In genomic region chr6:107866606-107867301, GRCh38 we compare ENCODE assay signal across 8 cellular contexts. TPM values are rescaled to one million over a fixed set of nuclear protein-coding genes. Genes with fewer than 3 reads are reported as not detected.
DNase-seq lines count a peak whose midpoint lies in the region; ATAC-seq, FAIRE-seq and TF ChIP-seq lines count a peak whose summit lies in the region.

No MANE protein-coding gene starts in this region.

- no peaks in the 10 kb centered on the region for H3K9me3 ChIP-seq in mesenchymal stem cell (ENCODE audit: control insufficient read depth, low read length)

- peaks cover 8% of the 10 kb centered on the region for H3K4me1 ChIP-seq in mesenchymal stem cell (ENCODE audit: control insufficient read depth, insufficient read depth, low read depth, low read length)

- no peak overlapping the region for H2AFZ ChIP-seq in mesenchymal stem cell (ENCODE audit: low read depth, low read length)

- H3K27me3 ChIP-seq in bronchial epithelial cell (ENCODE audit: control insufficient read depth, insufficient read depth, low read length) (no peaks in the 10 kb centered on the region), mesenchymal stem cell (ENCODE audit: control insufficient read depth in 1 of 2, insufficient read depth in 1 of 2, low read length in 2 of 2) (peaks cover 0 to 3% of the 10 kb centered on the region in 2 experiments)

- H3K79me1 ChIP-seq in mesenchymal stem cell (replicated peaks; ENCODE audit: low read length, poor library complexity, severe bottlenecking): peaks cover 3% of the 10 kb centered on the region

- no peak overlapping the region for H3K4ac ChIP-seq in mesenchymal stem cell (ENCODE audit: low read depth in 1 of 2, low read length in 2 of 2)

- no peak overlapping the region for H3K27ac ChIP-seq in mesenchymal stem cell (ENCODE audit: low read length, poor library complexity, severe bottlenecking)

- no peak overlapping the region for H3K4me2 ChIP-seq in mesenchymal stem cell (ENCODE audit: low read length, poor library complexity, severe bottlenecking)

- H2AK5ac ChIP-seq in mesenchymal stem cell (ENCODE audit: low read length, severe bottlenecking): no peak overlapping the region

- TF ChIP-seq CTCF in GM10266 (IDR thresholded peaks at IDR 0.05; ENCODE audit: control insufficient read depth, insufficient read depth, low read depth, missing control alignments): peak; percentile 44
- TF ChIP-seq CTCF in bronchial epithelial cell (IDR thresholded peaks at IDR 0.05; ENCODE audit: insufficient read depth, low read length, severe bottlenecking): peak; percentile 55

- 69% methylated on average over 9 of the region's 11 CpGs for whole genome bisulfite sequencing in mesenchymal stem cell

- no peak overlapping the region for H4K8ac ChIP-seq in mesenchymal stem cell (ENCODE audit: low read length)

- no peak for FAIRE-seq in bronchial epithelial cell (lab: Jason Lieb, UNC)

- H3K36me3 ChIP-seq in bronchial epithelial cell (ENCODE audit: control insufficient read depth, insufficient read depth, low read length) (no peaks in the 10 kb centered on the region), mesenchymal stem cell (ENCODE audit: control insufficient read depth in 1 of 2, insufficient read depth in 2 of 2, low read depth in 1 of 2, low read length in 2 of 2) (peaks cover 7 to 42% of the 10 kb centered on the region in 2 experiments)

- no peak overlapping the region for H2BK5ac ChIP-seq in mesenchymal stem cell (ENCODE audit: low read depth, low read length, poor library complexity, severe bottlenecking)

- DNase-seq in Ammon's horn (ENCODE audit: low spot score) (peak; percentile 46), GM10266 (ENCODE audit: extremely low spot score) (peak; percentile 52), NCI-H460 (ENCODE audit: extremely low read depth, low read depth) (peak; percentile 30), bronchial epithelial cell (ENCODE audit: low read depth) (peak; percentile 46), mesenchymal stem cell (peak; percentile 44)

- no peak overlapping the region for H2BK12ac ChIP-seq in mesenchymal stem cell (ENCODE audit: low read length in 2 of 2)

- no peak overlapping the region for H4K91ac ChIP-seq in mesenchymal stem cell (ENCODE audit: low read length)

- no peak overlapping the region for H3K9ac ChIP-seq in mesenchymal stem cell (ENCODE audit: low read length)

- H2BK15ac ChIP-seq in mesenchymal stem cell (ENCODE audit: low read depth, poor library complexity, severe bottlenecking): no peak overlapping the region

- no peak overlapping the region for H2BK120ac ChIP-seq in mesenchymal stem cell (ENCODE audit: low read depth, low read length)

- H3K4me3 ChIP-seq in bronchial epithelial cell (ENCODE audit: low read depth, low read length) (no peak overlapping the region), mesenchymal stem cell (ENCODE audit: insufficient read depth in 1 of 2, low read depth in 1 of 2, low read length in 2 of 2) (no peak overlapping the region)

- ATAC-seq in HG03442 (IDR thresholded peaks at IDR 0.05; ENCODE audit: unreplicated experiment): no peak
- ATAC-seq in GM21526 (IDR thresholded peaks at IDR 0.05; ENCODE audit: low FRiP score, unreplicated experiment): no peak
- ATAC-seq in HG02678 (IDR thresholded peaks at IDR 0.05; ENCODE audit: unreplicated experiment): no peak

- no peak overlapping the region for H3K14ac ChIP-seq in mesenchymal stem cell (ENCODE audit: low read length in 2 of 2)

- no peak overlapping the region for H3K18ac ChIP-seq in mesenchymal stem cell (ENCODE audit: low read depth in 1 of 2, low read length in 2 of 2)

- H3K23ac ChIP-seq in mesenchymal stem cell (ENCODE audit: low read length in 2 of 2): no peak overlapping the region

RNA-seq across cellular contexts. Expression of gene SCML4, which starts 42.6 kb away (rescaled TPM):
- total RNA-seq in NCI-H460 (2014; rRNA removed; shearing (Covaris generic)): not detected in 2 replicates
- polyA plus RNA-seq in NCI-H460 (2014; cell fraction: nucleus; rRNA removed): not detected in 2 replicates
- not detected in 2 replicates for total RNA-seq in bronchial epithelial cell
- polyA plus RNA-seq in mesenchymal stem cell (2013, experiment 1 of 2): not detected
- polyA plus RNA-seq in mesenchymal stem cell (2013, experiment 2 of 2): not detected
